ENCODE assay signal across 1 cellular context in the genomic region with DNA sequence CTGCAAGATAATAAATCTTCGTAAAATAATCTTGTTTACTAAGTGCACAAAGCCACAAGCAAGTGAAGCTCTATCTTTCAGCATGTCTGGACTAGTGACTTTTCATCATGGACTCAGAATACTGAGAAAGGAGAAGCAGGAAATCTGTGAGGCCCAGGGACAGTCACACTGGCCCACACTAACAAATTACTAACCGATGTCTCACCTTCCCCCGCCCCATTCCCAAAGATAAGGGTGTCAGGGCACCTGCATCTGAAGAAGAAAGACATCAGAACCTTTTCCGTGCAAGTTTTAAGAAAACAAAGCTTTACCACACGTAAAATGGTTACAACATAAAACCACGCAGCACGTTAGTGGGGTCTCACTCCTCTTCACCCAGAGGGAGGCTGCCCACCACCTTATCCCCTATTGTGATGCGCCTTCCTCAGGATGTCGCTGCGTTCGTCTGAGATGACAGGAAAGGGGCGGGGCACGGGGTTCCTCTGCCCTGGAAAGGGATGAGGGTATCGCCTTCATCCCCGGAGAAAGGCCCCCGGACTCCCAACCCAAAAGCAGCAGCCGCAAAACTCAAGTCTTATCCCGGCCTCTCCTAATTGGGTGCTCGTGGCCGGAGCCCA.
TF ChIP-seq lines count a peak whose summit lies in the region.

No MANE protein-coding gene starts in this region.

TF ChIP-seq in H1, 55 proteins besides CTCF, POLR2A, EP300 and RAD21:
- no peak for TF ChIP-seq SUZ12 (IDR thresholded peaks at IDR 0.05; ENCODE audit: low read length)
- TF ChIP-seq, protein P1, sequence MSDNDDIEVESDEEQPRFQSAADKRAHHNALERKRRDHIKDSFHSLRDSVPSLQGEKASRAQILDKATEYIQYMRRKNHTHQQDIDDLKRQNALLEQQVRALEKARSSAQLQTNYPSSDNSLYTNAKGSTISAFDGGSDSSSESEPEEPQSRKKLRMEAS (IDR thresholded peaks at IDR 0.05): 0 out of 2 replicates have a peak, but pooled peaks have one; percentile 1
- TF ChIP-seq NANOG (IDR thresholded peaks at IDR 0.05; ENCODE audit: insufficient read depth, low read depth, low read length, poor library complexity, severe bottlenecking): no peak
- no peak for TF ChIP-seq FOSL1 (IDR thresholded peaks at IDR 0.05; ENCODE audit: insufficient read depth, low read depth, low read length)
- peak in 1 of 2 experiments; percentile 68; a peak in 2 of 4 replicates for TF ChIP-seq SIN3A (conservative IDR thresholded peaks at IDR 0.05 in 1 of 2, IDR thresholded peaks at IDR 0.05 in 1 of 2; ENCODE audit: low read depth in 1 of 2, low read length in 2 of 2)
- no peak for TF ChIP-seq POLR2AphosphoS5 (IDR thresholded peaks at IDR 0.05; ENCODE audit: low read depth, low read length)
- TF ChIP-seq ASH2L (IDR thresholded peaks at IDR 0.05; ENCODE audit: low read length): no peak
- TF ChIP-seq, protein P2, sequence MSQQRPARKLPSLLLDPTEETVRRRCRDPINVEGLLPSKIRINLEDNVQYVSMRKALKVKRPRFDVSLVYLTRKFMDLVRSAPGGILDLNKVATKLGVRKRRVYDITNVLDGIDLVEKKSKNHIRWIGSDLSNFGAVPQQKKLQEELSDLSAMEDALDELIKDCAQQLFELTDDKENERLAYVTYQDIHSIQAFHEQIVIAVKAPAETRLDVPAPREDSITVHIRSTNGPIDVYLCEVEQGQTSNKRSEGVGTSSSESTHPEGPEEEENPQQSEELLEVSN (IDR thresholded peaks at IDR 0.05): no peak
- no peak for TF ChIP-seq TCF12 (IDR thresholded peaks at IDR 0.05; ENCODE audit: low read depth, low read length)
- TF ChIP-seq SIX5 (IDR thresholded peaks at IDR 0.05; ENCODE audit: low read depth, low read length): no peak
- no peak for TF ChIP-seq YY1 (IDR thresholded peaks at IDR 0.05; ENCODE audit: low read depth, low read length)
- TF ChIP-seq, protein P3, sequence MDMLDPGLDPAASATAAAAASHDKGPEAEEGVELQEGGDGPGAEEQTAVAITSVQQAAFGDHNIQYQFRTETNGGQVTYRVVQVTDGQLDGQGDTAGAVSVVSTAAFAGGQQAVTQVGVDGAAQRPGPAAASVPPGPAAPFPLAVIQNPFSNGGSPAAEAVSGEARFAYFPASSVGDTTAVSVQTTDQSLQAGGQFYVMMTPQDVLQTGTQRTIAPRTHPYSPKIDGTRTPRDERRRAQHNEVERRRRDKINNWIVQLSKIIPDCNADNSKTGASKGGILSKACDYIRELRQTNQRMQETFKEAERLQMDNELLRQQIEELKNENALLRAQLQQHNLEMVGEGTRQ (IDR thresholded peaks at IDR 0.05; ENCODE audit: low read length): no peak
- TF ChIP-seq CREB1 (IDR thresholded peaks at IDR 0.05): no peak
